Comparison of ENCODE assay signal across 1 cellular context in the genomic region with DNA sequence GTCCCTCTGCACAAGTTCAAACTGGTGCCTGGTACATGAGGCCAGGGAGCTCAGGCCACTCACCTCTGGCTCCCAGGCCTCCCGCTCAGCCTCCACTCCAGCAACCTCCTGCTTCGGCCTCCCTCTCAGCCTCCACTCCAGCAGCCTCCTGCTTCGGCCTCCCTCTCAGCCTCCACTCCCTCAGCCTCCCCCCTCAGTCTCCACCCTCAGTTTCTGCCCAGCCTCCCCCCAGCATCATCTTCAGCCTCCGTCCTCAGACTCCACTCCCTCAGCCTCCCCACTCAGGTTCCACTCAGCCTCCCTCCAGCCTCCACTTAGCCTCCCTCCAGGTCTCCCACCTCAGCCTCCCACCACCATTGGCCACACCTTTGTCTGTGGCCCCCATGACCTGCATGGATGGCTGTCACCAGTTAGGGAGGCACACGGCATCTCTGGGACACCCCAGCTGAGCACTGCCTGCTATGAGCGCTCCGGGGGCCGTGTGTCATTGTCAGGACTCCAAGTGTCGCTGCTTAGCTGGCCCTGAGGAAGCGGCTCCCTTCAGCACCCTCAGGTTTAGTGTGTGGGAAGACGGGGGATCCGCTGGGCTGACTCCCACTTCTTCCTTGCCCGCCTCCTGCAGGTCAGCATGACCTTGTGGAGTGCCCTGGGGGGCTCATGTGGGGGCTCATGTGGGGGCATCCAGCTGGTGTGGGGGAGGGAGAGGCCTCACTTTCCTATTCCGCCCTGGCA.
TF ChIP-seq lines count a peak whose summit lies in the region.

No MANE protein-coding gene starts in this region.

TF ChIP-seq in HEK293, 187 proteins besides CTCF, POLR2A, EP300 and RAD21 (continued from another document and continues in another):
- TF ChIP-seq, protein P1, sequence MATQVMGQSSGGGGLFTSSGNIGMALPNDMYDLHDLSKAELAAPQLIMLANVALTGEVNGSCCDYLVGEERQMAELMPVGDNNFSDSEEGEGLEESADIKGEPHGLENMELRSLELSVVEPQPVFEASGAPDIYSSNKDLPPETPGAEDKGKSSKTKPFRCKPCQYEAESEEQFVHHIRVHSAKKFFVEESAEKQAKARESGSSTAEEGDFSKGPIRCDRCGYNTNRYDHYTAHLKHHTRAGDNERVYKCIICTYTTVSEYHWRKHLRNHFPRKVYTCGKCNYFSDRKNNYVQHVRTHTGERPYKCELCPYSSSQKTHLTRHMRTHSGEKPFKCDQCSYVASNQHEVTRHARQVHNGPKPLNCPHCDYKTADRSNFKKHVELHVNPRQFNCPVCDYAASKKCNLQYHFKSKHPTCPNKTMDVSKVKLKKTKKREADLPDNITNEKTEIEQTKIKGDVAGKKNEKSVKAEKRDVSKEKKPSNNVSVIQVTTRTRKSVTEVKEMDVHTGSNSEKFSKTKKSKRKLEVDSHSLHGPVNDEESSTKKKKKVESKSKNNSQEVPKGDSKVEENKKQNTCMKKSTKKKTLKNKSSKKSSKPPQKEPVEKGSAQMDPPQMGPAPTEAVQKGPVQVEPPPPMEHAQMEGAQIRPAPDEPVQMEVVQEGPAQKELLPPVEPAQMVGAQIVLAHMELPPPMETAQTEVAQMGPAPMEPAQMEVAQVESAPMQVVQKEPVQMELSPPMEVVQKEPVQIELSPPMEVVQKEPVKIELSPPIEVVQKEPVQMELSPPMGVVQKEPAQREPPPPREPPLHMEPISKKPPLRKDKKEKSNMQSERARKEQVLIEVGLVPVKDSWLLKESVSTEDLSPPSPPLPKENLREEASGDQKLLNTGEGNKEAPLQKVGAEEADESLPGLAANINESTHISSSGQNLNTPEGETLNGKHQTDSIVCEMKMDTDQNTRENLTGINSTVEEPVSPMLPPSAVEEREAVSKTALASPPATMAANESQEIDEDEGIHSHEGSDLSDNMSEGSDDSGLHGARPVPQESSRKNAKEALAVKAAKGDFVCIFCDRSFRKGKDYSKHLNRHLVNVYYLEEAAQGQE (tag by site-specific recombination; IDR thresholded peaks at IDR 0.05), result no peak
- TF ChIP-seq OVOL3 (tag by site-specific recombination; IDR thresholded peaks at IDR 0.05) (no peak), KLF8 (tag by site-specific recombination; IDR thresholded peaks at IDR 0.05) (peak; percentile 28; the same call in 1 of the 2 replicates), ZNF677 (tag by site-specific recombination; IDR thresholded peaks at IDR 0.05) (no peak), SETDB1 (IDR thresholded peaks at IDR 0.05; ENCODE audit: insufficient read length, low read length) (no peak), GLI4 (tag by site-specific recombination; IDR thresholded peaks at IDR 0.05) (peak; percentile 83), ZBTB21 (tag by site-specific recombination; IDR thresholded peaks at IDR 0.05) (no peak), ZBTB48 (tag by site-specific recombination; IDR thresholded peaks at IDR 0.05) (peak; percentile 32; the same call in 1 of the 2 replicates), ZNF2 (tag by site-specific recombination; IDR thresholded peaks at IDR 0.05) (no peak), ZNF558 (tag by site-specific recombination; IDR thresholded peaks at IDR 0.05) (no peak), ZNF510 (tag by site-specific recombination; IDR thresholded peaks at IDR 0.05; ENCODE audit: insufficient replicate concordance) (no peak), KLF9 (tag by site-specific recombination; IDR thresholded peaks at IDR 0.05; ENCODE audit: low read depth) (no peak), SP3 (tag by site-specific recombination; IDR thresholded peaks at IDR 0.05) (no peak), BCL11A (tag by site-specific recombination; IDR thresholded peaks at IDR 0.05; ENCODE audit: low read depth) (peak; percentile 45; the same call in 1 of the 2 replicates), ZNF555 (tag by site-specific recombination; conservative IDR thresholded peaks at IDR 0.05) (no peak), KLF7 (tag by site-specific recombination; IDR thresholded peaks at IDR 0.05; ENCODE audit: borderline replicate concordance) (0 out of 2 replicates have a peak, but pooled peaks have one; percentile 23), ZNF792 (tag by site-specific recombination; IDR thresholded peaks at IDR 0.05) (peak; percentile 56; the same call in 1 of the 2 replicates), ZBTB7A (tag by site-specific recombination; IDR thresholded peaks at IDR 0.05; ENCODE audit: low read depth) (peak; percentile 70; the same call in 1 of the 2 replicates), ZNF202 (tag by site-specific recombination; IDR thresholded peaks at IDR 0.05; ENCODE audit: borderline replicate concordance) (peak; percentile 80), KLF16 (tag by site-specific recombination; IDR thresholded peaks at IDR 0.05) (no peak), ZNF394 (tag by site-specific recombination; IDR thresholded peaks at IDR 0.05; ENCODE audit: borderline replicate concordance) (no peak), ZNF274 (IDR thresholded peaks at IDR 0.05; ENCODE audit: low read length) (no peak), ZNF274 (tag by site-specific recombination; IDR thresholded peaks at IDR 0.05; ENCODE audit: borderline replicate concordance) (no peak), ZNF174 (tag by site-specific recombination; IDR thresholded peaks at IDR 0.05) (no peak), ZNF514 (tag by site-specific recombination; IDR thresholded peaks at IDR 0.05) (no peak), ZNF707 (tag by site-specific recombination; IDR thresholded peaks at IDR 0.05) (peak; percentile 31; the same call in 1 of the 2 replicates), ZNF366 (tag by site-specific recombination; conservative IDR thresholded peaks at IDR 0.05) (no peak), ZNF777 (tag by site-specific recombination; IDR thresholded peaks at IDR 0.05; ENCODE audit: borderline replicate concordance) (no peak)
- TF ChIP-seq, protein P2, sequence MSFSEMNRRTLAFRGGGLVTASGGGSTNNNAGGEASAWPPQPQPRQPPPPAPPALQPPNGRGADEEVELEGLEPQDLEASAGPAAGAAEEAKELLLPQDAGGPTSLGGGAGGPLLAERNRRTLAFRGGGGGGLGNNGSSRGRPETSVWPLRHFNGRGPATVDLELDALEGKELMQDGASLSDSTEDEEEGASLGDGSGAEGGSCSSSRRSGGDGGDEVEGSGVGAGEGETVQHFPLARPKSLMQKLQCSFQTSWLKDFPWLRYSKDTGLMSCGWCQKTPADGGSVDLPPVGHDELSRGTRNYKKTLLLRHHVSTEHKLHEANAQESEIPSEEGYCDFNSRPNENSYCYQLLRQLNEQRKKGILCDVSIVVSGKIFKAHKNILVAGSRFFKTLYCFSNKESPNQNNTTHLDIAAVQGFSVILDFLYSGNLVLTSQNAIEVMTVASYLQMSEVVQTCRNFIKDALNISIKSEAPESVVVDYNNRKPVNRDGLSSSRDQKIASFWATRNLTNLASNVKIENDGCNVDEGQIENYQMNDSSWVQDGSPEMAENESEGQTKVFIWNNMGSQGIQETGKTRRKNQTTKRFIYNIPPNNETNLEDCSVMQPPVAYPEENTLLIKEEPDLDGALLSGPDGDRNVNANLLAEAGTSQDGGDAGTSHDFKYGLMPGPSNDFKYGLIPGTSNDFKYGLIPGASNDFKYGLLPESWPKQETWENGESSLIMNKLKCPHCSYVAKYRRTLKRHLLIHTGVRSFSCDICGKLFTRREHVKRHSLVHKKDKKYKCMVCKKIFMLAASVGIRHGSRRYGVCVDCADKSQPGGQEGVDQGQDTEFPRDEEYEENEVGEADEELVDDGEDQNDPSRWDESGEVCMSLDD (tag by site-specific recombination; IDR thresholded peaks at IDR 0.05), result 0 out of 2 replicates have a peak, but pooled peaks have one; percentile 37
- TF ChIP-seq, protein P3, sequence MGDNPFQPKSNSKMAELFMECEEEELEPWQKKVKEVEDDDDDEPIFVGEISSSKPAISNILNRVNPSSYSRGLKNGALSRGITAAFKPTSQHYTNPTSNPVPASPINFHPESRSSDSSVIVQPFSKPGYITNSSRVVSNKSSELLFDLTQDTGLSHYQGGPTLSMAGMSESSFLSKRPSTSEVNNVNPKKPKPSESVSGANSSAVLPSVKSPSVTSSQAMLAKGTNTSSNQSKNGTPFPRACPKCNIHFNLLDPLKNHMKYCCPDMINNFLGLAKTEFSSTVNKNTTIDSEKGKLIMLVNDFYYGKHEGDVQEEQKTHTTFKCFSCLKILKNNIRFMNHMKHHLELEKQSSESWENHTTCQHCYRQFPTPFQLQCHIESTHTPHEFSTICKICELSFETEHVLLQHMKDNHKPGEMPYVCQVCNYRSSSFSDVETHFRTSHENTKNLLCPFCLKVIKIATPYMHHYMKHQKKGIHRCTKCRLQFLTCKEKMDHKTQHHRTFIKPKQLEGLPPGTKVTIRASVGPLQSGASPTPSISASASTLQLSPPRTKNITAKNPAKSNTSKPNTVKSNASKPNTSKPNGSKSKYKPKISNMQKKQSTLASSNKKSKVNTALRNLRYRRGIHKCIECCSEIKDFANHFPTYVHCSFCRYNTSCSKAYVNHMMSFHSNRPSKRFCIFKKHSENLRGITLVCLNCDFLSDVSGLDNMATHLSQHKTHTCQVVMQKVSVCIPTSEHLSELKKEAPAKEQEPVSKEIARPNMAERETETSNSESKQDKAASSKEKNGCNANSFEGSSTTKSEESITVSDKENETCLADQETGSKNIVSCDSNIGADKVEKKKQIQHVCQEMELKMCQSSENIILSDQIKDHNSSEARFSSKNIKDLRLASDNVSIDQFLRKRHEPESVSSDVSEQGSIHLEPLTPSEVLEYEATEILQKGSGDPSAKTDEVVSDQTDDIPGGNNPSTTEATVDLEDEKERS (tag by site-specific recombination; IDR thresholded peaks at IDR 0.05), result peak; percentile 96
- TF ChIP-seq, protein P4, sequence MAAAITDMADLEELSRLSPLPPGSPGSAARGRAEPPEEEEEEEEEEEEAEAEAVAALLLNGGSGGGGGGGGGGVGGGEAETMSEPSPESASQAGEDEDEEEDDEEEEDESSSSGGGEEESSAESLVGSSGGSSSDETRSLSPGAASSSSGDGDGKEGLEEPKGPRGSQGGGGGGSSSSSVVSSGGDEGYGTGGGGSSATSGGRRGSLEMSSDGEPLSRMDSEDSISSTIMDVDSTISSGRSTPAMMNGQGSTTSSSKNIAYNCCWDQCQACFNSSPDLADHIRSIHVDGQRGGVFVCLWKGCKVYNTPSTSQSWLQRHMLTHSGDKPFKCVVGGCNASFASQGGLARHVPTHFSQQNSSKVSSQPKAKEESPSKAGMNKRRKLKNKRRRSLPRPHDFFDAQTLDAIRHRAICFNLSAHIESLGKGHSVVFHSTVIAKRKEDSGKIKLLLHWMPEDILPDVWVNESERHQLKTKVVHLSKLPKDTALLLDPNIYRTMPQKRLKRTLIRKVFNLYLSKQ (tag by site-specific recombination; IDR thresholded peaks at IDR 0.05; ENCODE audit: borderline replicate concordance), result no peak
- TF ChIP-seq, protein P5, sequence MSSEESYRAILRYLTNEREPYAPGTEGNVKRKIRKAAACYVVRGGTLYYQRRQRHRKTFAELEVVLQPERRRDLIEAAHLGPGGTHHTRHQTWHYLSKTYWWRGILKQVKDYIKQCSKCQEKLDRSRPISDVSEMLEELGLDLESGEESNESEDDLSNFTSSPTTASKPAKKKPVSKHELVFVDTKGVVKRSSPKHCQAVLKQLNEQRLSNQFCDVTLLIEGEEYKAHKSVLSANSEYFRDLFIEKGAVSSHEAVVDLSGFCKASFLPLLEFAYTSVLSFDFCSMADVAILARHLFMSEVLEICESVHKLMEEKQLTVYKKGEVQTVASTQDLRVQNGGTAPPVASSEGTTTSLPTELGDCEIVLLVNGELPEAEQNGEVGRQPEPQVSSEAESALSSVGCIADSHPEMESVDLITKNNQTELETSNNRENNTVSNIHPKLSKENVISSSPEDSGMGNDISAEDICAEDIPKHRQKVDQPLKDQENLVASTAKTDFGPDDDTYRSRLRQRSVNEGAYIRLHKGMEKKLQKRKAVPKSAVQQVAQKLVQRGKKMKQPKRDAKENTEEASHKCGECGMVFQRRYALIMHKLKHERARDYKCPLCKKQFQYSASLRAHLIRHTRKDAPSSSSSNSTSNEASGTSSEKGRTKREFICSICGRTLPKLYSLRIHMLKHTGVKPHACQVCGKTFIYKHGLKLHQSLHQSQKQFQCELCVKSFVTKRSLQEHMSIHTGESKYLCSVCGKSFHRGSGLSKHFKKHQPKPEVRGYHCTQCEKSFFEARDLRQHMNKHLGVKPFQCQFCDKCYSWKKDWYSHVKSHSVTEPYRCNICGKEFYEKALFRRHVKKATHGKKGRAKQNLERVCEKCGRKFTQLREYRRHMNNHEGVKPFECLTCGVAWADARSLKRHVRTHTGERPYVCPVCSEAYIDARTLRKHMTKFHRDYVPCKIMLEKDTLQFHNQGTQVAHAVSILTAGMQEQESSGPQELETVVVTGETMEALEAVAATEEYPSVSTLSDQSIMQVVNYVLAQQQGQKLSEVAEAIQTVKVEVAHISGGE (tag by site-specific recombination; conservative IDR thresholded peaks at IDR 0.05; ENCODE audit: low read depth), result no peak
- TF ChIP-seq, protein P6, sequence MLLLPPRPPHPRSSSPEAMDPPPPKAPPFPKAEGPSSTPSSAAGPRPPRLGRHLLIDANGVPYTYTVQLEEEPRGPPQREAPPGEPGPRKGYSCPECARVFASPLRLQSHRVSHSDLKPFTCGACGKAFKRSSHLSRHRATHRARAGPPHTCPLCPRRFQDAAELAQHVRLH (tag by site-specific recombination; IDR thresholded peaks at IDR 0.05), result peak; percentile 90; the same call in 1 of the 2 replicates
- TF ChIP-seq, protein P7, sequence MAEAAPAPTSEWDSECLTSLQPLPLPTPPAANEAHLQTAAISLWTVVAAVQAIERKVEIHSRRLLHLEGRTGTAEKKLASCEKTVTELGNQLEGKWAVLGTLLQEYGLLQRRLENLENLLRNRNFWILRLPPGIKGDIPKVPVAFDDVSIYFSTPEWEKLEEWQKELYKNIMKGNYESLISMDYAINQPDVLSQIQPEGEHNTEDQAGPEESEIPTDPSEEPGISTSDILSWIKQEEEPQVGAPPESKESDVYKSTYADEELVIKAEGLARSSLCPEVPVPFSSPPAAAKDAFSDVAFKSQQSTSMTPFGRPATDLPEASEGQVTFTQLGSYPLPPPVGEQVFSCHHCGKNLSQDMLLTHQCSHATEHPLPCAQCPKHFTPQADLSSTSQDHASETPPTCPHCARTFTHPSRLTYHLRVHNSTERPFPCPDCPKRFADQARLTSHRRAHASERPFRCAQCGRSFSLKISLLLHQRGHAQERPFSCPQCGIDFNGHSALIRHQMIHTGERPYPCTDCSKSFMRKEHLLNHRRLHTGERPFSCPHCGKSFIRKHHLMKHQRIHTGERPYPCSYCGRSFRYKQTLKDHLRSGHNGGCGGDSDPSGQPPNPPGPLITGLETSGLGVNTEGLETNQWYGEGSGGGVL (tag by site-specific recombination; IDR thresholded peaks at IDR 0.05), result peak; percentile 26; the same call in 1 of the 2 replicates
- TF ChIP-seq, protein P8, sequence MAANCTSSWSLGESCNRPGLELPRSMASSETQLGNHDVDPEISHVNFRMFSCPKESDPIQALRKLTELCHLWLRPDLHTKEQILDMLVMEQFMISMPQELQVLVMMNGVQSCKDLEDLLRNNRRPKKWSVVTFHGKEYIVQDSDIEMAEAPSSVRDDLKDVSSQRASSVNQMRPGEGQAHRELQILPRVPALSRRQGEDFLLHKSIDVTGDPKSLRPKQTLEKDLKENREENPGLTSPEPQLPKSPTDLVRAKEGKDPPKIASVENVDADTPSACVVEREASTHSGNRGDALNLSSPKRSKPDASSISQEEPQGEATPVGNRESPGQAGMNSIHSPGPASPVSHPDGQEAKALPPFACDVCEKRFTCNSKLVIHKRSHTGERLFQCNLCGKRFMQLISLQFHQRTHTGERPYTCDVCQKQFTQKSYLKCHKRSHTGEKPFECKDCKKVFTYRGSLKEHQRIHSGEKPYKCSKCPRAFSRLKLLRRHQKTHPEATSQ (tag by site-specific recombination; IDR thresholded peaks at IDR 0.05), result peak; percentile 97
